ENCODE assay signal across 9 cellular contexts in the genomic region with DNA sequence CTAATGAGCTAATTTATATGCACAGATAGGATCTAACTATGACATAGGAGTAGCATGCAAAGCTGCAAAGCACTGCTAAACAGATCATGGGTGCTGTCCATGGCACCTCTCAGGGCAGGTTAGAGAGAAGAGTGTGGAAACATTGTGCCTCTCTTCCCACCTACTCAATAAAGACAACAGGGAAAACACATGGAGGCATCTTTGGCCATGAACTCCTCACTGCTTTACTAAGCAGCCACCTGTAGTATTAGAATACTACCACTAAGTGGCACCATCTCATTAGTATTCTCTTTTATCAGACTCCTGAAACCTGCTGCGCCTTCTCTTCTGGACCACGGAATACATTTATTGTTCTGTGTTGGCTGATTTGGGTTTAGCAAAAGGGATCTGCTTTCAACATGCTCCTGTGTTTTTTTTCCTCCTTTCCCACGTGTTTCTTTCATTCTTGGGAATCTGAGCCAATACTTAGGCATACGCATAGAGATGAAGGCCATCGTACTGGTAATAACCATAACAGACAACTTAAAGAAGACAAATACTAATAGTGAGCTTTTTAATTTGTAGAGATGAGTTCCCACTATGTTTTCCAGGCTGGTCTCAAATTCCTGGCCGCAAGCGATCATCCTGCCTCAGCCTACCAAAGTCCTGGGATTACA. TPM values are rescaled to one million over a fixed set of nuclear protein-coding genes. Genes with fewer than 3 reads are reported as not detected.
DNase-seq lines count a peak whose midpoint lies in the region; ATAC-seq and TF ChIP-seq lines count a peak whose summit lies in the region.
"Had no signal": no experiment of that assay in that cellular context is flagged by ENCODE, and none has a peak within 500 bp of the region (broad histone marks: within the 10 kb centered on the region; RNA-seq: fewer than 3 reads in every experiment).

No MANE protein-coding gene starts in this region.

- H3K4me1 Mint-ChIP-seq in T-helper 17 cell: peaks cover 4% of the 10 kb centered on the region

- H3K36me3 Mint-ChIP-seq in T-helper 17 cell (ENCODE audit: low read depth): no peaks in the 10 kb centered on the region

- no peak overlapping the region for H3K4me3 Mint-ChIP-seq in T-helper 17 cell

- TF ChIP-seq CTCF in C4-2B (conservative IDR thresholded peaks at IDR 0.05) (peak; percentile 79), omental fat pad (IDR thresholded peaks at IDR 0.05) (no peak)

- H3K27ac Mint-ChIP-seq in T-helper 17 cell: no peak overlapping the region

- H3K9me3 ChIP-seq in T-helper 17 cell (ENCODE audit: control insufficient read depth, low read length, poor library complexity, severe bottlenecking): no peaks in the 10 kb centered on the region

- H3K27me3 Mint-ChIP-seq in T-helper 17 cell: peaks cover 33% of the 10 kb centered on the region

- ATAC-seq in GM18520 (IDR thresholded peaks at IDR 0.05; ENCODE audit: unreplicated experiment) (peak; percentile 85), HG02943 (IDR thresholded peaks at IDR 0.05; ENCODE audit: low read depth, unreplicated experiment) (peak; percentile 73), T-helper 17 cell (peak; percentile 91), omental fat pad (ENCODE audit: low FRiP score) (peak; percentile 89)

- no peak overlapping the region for H3K27ac ChIP-seq in C4-2B
- H3K27ac ChIP-seq: skin epidermis had no signal

- DNase-seq in NCI-H1694 (lab: John Stamatoyannopoulos, UW) (peak; percentile 66), T-helper 17 cell (no peak), fibroblast of the conjunctiva (ENCODE audit: low read depth) (peak; percentile 63), omental fat pad (ENCODE audit: low spot score) (no peak)
- DNase-seq in activated CD4-positive, alpha-beta T cell treated with anti-CD3 and anti-CD28 coated beads, Interleukin-2, amount 50 U/mL, for 1 hour: no peak

RNA-seq across cellular contexts. Expression of gene HDDC2, which starts 9.4 kb away (rescaled TPM):
- total RNA-seq in T-helper 17 cell: 10 to 100 TPM; 22.1 to 33.1 TPM
- 10 to 100 TPM; 62.7 to 88.3 (median 73.1) TPM for total RNA-seq in omental fat pad

Comparison
In these comparisons a context has a peak if more than half of its experiments do, and no peak if none do; other contexts are left out.
1. DNase-seq: peak in NCI-H1694 (single experiment) and fibroblast of the conjunctiva (single experiment); none in T-helper 17 cell (0 of 3), omental fat pad (single experiment) and activated CD4-positive, alpha-beta T cell treated with anti-CD3 and anti-CD28 coated beads, Interleukin-2, amount 50 U/mL, for 1 hour (single experiment).
2. Peak in every context shown above with its lines, with median percentiles within 50 percentile points of each other: ATAC-seq.